ENCODE assay signal across 8 cellular contexts in genomic region chr13:98423417-98423816, GRCh38.
"Had no signal": no experiment of that assay in that cellular context is flagged by ENCODE, and none has a peak within 500 bp of the region (broad histone marks: within the 10 kb centered on the region; RNA-seq: fewer than 3 reads in every experiment).

No MANE protein-coding gene starts in this region.

- H3K9me3 Mint-ChIP-seq: H9 had no signal

- DNase-seq: GM23248, H9, HCEC 1CT had no signal

- H3K27ac ChIP-seq: GM23248, HL-60 had no signal

- H3K27ac Mint-ChIP-seq: H9 had no signal

- H3K36me3 Mint-ChIP-seq: IgD-negative memory B cell had no signal

- ATAC-seq: HepG2 had no signal

- H3K4me1 Mint-ChIP-seq: H9, IgD-negative memory B cell had no signal

- FAIRE-seq: H1, H54, HepG2 had no signal

- H3K4me3 Mint-ChIP-seq: H9, IgD-negative memory B cell had no signal

- H3K4me3 ChIP-seq: GM23248 had no signal
